10 cellular contexts compared by ENCODE assay signal in the genomic region with DNA sequence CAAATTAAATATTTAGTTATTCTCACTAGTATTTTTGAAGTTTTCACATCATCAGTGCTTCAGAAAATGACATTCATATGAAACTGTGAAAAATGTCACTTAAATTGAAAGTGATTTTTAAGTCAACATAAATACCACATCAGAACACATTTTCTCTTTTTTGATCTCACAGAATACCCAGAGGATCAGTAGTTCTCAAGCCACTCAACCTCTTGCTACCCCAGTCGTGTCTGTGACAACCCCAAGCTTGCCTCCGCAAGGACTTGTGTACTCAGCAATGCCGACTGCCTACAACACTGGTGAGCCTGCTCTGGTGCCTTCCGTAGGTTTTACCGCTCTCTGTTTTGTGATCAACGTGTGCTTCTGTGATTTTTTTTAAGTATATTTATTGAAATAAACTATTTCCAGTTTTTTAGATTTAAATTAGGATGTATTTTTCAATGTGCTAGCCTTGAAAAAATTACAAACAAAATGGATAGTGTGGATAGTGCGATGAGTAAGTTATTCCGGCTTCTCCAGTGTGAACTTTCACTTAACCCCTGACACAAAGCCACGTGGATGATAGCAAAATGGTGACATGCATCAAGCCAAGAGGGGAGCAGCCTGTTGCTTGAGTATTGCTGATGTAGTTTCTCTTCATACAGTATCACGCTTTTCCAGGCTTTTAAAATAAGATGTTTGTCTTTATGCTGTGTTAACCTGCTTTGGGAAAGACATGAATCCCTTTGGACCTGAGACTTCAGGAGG. TPM values are rescaled to one million over a fixed set of nuclear protein-coding genes. Genes with fewer than 3 reads are reported as not detected.
DNase-seq lines count a peak whose midpoint lies in the region; ATAC-seq and TF ChIP-seq lines count a peak whose summit lies in the region.
"Had no signal": no experiment of that assay in that cellular context is flagged by ENCODE, and none has a peak within 500 bp of the region (broad histone marks: within the 10 kb centered on the region; RNA-seq: fewer than 3 reads in every experiment).

No MANE protein-coding gene starts in this region.

- no peak for DNase-seq in natural killer cell treated with Interleukin-12 subunit alpha and Interleukin-12 subunit beta and Interleukin-15 and Interleukin-18, amount 100 ng/mL, for 72 hours (ENCODE audit: low spot score)
- DNase-seq in natural killer cell (no peak), uterus (no peak), NCI-H128 (lab: John Stamatoyannopoulos, UW; ENCODE audit: unreplicated experiment) (no peak), NCI-H226 (no peak), foreskin melanocyte (no peak)
- DNase-seq in activated naive CD4-positive, alpha-beta T cell treated with anti-CD3 and anti-CD28 coated beads, Interleukin-2, amount 50 U/mL, for 16 hours, result peak; percentile 51
- DNase-seq: BE2C had no signal

- peak overlapping the region; percentile 47 for H3K27ac ChIP-seq in muscle layer of duodenum (ENCODE audit: low read length)
- peak overlapping the region; percentile 76 to 98 for H3K27ac ChIP-seq in uterus

- H3K4me3 Mint-ChIP-seq in natural killer cell treated with Interleukin-12 subunit alpha and Interleukin-12 subunit beta and Interleukin-15 and Interleukin-18, amount 100 ng/mL, for 72 hours, result peak overlapping the region; percentile 47
- H3K4me3 Mint-ChIP-seq in natural killer cell, result no peak overlapping the region

- no peaks in the 10 kb centered on the region for H3K9me3 Mint-ChIP-seq in natural killer cell treated with Interleukin-12 subunit alpha and Interleukin-12 subunit beta and Interleukin-15 and Interleukin-18, amount 100 ng/mL, for 72 hours
- H3K9me3 Mint-ChIP-seq in natural killer cell, result no peaks in the 10 kb centered on the region

- H3K36me3 ChIP-seq in muscle layer of duodenum (ENCODE audit: control insufficient read depth in 1 of 2, insufficient read depth in 2 of 2, low read length in 2 of 2) (peaks cover 13% of the 10 kb centered on the region in 2 donors), uterus (no peaks in the 10 kb centered on the region)

- H3K4me1 ChIP-seq in muscle layer of duodenum (ENCODE audit: control insufficient read depth in 1 of 2, insufficient read depth in 2 of 2, low read length in 2 of 2), result peaks cover 9 to 25% of the 10 kb centered on the region in 2 donors
- peaks cover 7 to 11% of the 10 kb centered on the region in 2 donors for H3K4me1 ChIP-seq in uterus

- TF ChIP-seq CTCF in natural killer cell (IDR thresholded peaks at IDR 0.05), result no peak
- TF ChIP-seq CTCF in uterus (IDR thresholded peaks at IDR 0.05), result no peak

- H3K4me3 ChIP-seq in muscle layer of duodenum (ENCODE audit: low read depth in 1 of 2, low read length in 2 of 2) (peak overlapping the region in 1 of 2 donors; percentile 7), uterus (no peak overlapping the region)

- peaks cover 30 to 36% of the 10 kb centered on the region in 2 donors for H3K4me1 Mint-ChIP-seq in natural killer cell treated with Interleukin-12 subunit alpha and Interleukin-12 subunit beta and Interleukin-15 and Interleukin-18, amount 100 ng/mL, for 72 hours (ENCODE audit: low read depth in 2 of 2)
- peaks cover 7 to 10% of the 10 kb centered on the region in 2 donors for H3K4me1 Mint-ChIP-seq in natural killer cell

- ATAC-seq in natural killer cell treated with Interleukin-12 subunit alpha and Interleukin-12 subunit beta and Interleukin-15 and Interleukin-18, amount 100 ng/mL, for 72 hours, result peak in 1 of 2 donors; percentile 57
- no peak for ATAC-seq in natural killer cell
- ATAC-seq: HCT116 had no signal

- H3K27me3 ChIP-seq in muscle layer of duodenum (ENCODE audit: low read depth, low read length) (no peaks in the 10 kb centered on the region), uterus (no peaks in the 10 kb centered on the region)
- H3K27me3 ChIP-seq: BE2C had no signal

- peak overlapping the region; percentile 47 to 72 for H3K27ac Mint-ChIP-seq in natural killer cell treated with Interleukin-12 subunit alpha and Interleukin-12 subunit beta and Interleukin-15 and Interleukin-18, amount 100 ng/mL, for 72 hours
- no peak overlapping the region for H3K27ac Mint-ChIP-seq in natural killer cell

- no peak for TF ChIP-seq POLR2A in uterus (IDR thresholded peaks at IDR 0.05)

- no peaks in the 10 kb centered on the region for H3K9me3 ChIP-seq in muscle layer of duodenum (ENCODE audit: control insufficient read depth in 1 of 2, low read length in 2 of 2)
- no peaks in the 10 kb centered on the region for H3K9me3 ChIP-seq in uterus
- H3K9me3 ChIP-seq: BE2C had no signal

- intact Hi-C loops in natural killer cell (cut with micrococcal nuclease), result no loop called here
- intact Hi-C loops in uterus (cut with DNase I; ENCODE audit: low total_unique reads), result loop anchor here (10.0 kb wide), 1 partner anchor 142 kb away; a partner anchor contains a TSS

- no peaks in the 10 kb centered on the region for H3K27me3 Mint-ChIP-seq in natural killer cell treated with Interleukin-12 subunit alpha and Interleukin-12 subunit beta and Interleukin-15 and Interleukin-18, amount 100 ng/mL, for 72 hours
- no peaks in the 10 kb centered on the region for H3K27me3 Mint-ChIP-seq in natural killer cell (ENCODE audit: low read depth in 2 of 2)

- no peaks in the 10 kb centered on the region for H3K36me3 Mint-ChIP-seq in natural killer cell treated with Interleukin-12 subunit alpha and Interleukin-12 subunit beta and Interleukin-15 and Interleukin-18, amount 100 ng/mL, for 72 hours
- no peaks in the 10 kb centered on the region for H3K36me3 Mint-ChIP-seq in natural killer cell

RNA-seq across cellular contexts. Expression of a gene that starts 26.5 kb away (rescaled TPM):
- total RNA-seq in natural killer cell treated with Interleukin-12 subunit alpha and Interleukin-12 subunit beta and Interleukin-15 and Interleukin-18, amount 100 ng/mL, for 72 hours, result 10 to 100 TPM; 10.6 to 10.8 TPM
- total RNA-seq in natural killer cell (1 to 10 TPM; 5.0 to 9.1 (median 7.2) TPM), uterus (10 to 100 TPM in 2 of 4 donors, 1 to 10 TPM in 2; 6.5 to 26.8 (median 13.3) TPM)

Comparison
In these comparisons a context has a peak if more than half of its experiments do, and no peak if none do; other contexts are left out.
1. H3K27ac Mint-ChIP-seq: peak in natural killer cell treated with Interleukin-12 subunit alpha and Interleukin-12 subunit beta and Interleukin-15 and Interleukin-18, amount 100 ng/mL, for 72 hours (2 of 2); none in natural killer cell (0 of 2).